8 cellular contexts compared by ENCODE assay signal in the genomic region with DNA sequence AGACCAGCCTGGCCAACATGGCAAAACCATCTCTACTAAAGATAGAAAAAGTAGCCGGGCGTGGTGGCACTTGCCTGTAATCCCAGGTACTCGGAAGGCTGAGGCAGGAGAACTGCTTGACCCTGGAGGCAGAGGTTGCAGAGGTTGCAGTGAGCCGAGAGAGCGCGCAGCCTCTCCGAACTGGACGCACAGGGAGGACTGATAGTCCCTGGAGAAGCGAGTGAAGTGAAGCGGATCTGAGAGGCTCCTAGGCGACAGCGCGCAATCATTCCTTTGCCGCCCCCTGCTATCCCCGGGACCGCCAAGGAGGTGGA. TPM values are rescaled to one million over a fixed set of nuclear protein-coding genes. Genes with fewer than 3 reads are reported as not detected.
A peak's percentile ranks its signal among the peaks of the same experiment; 100 is the strongest.
DNase-seq lines count a peak whose midpoint lies in the region; ATAC-seq, FAIRE-seq and TF ChIP-seq lines count a peak whose summit lies in the region.

No MANE protein-coding gene starts in this region.

- peaks cover 23% of the 10 kb centered on the region for H3K4me1 Mint-ChIP-seq in WTC11

- CTCF ChIA-PET in WTC11 (lab: Charles Lee), result no interaction called here

- TF ChIP-seq CTCF in WTC11 (IDR thresholded peaks at IDR 0.05), result no peak

- intact Hi-C loops in left ventricle myocardium superior (cut with micrococcal nuclease), result loop anchor here (10.0 kb wide), 2 partner anchors 144 to 174 kb away; a partner anchor contains a TSS

- H3K9me3 Mint-ChIP-seq in WTC11, result no peaks in the 10 kb centered on the region

- H3K36me3 Mint-ChIP-seq in WTC11, result peaks cover 30% of the 10 kb centered on the region

- H3K27ac ChIP-seq in small intestine (ENCODE audit: low read depth in 1 of 2, low read length in 1 of 2), result peak overlapping the region; percentile 71 to 94

- H3K4me1 ChIP-seq in small intestine (ENCODE audit: control insufficient read depth in 2 of 2, insufficient read depth in 1 of 2, low read depth in 1 of 2, low read length in 1 of 2), result no peaks in the 10 kb centered on the region

- no peak for FAIRE-seq in small intestine (lab: Jason Lieb, UNC)

- POLR2A ChIA-PET in WTC11 (lab: Charles Lee), result interaction anchor here (1.5 kb wide), 1 partner anchor 34 kb away, joined by 3 read pairs; no protein-coding TSS in a partner anchor

- no peak for ATAC-seq in WTC11
- peak; percentile 69 for ATAC-seq in left ventricle myocardium superior
- ATAC-seq in HG03439 (IDR thresholded peaks at IDR 0.05; ENCODE audit: unreplicated experiment), result no peak
- ATAC-seq in GM19328 (IDR thresholded peaks at IDR 0.05; ENCODE audit: unreplicated experiment), result no peak

- H3K27me3 ChIP-seq in H7 (ENCODE audit: control insufficient read depth, insufficient read depth, low read length), result no peaks in the 10 kb centered on the region
- no peaks in the 10 kb centered on the region for H3K27me3 ChIP-seq in small intestine (ENCODE audit: control insufficient read depth in 2 of 2, insufficient read depth in 2 of 2, low read length in 2 of 2)

- no peaks in the 10 kb centered on the region for H3K9me3 ChIP-seq in small intestine (ENCODE audit: control insufficient read depth, low read depth)

- H3K36me3 ChIP-seq in H7 (replicated peaks; ENCODE audit: control insufficient read depth, insufficient read depth, low read length), result peaks cover 24% of the 10 kb centered on the region
- H3K36me3 ChIP-seq in small intestine (ENCODE audit: control insufficient read depth in 2 of 2, insufficient read depth in 2 of 2, low read length in 2 of 2), result peaks cover 7 to 16% of the 10 kb centered on the region in 2 donors

- WGBS in small intestine, 3 donors, result 0 to 1% (median 1%) methylated on average over 16 of the region's 16 CpGs

- H3K4me3 ChIP-seq in H7 (ENCODE audit: insufficient read depth, low read depth, low read length), result peak overlapping the region; percentile 96
- peak overlapping the region; percentile 72 to 78 for H3K4me3 ChIP-seq in small intestine (ENCODE audit: low read depth in 1 of 2, low read length in 2 of 2)

- peak overlapping the region; percentile 94 for H3K4me3 Mint-ChIP-seq in WTC11

- H3K27me3 Mint-ChIP-seq in WTC11 (ENCODE audit: low read depth), result no peaks in the 10 kb centered on the region

- H3K27ac Mint-ChIP-seq in WTC11, result peak overlapping the region; percentile 100

- DNase-seq in H7 (no peak), WTC11 (ENCODE audit: low spot score) (no peak), left ventricle myocardium superior (no peak), small intestine (no peak), A172 (ENCODE audit: low spot score) (no peak), putamen (ENCODE audit: low spot score) (no peak)

TF ChIP-seq in WTC11, 78 proteins besides CTCF, POLR2A, EP300 and RAD21 (continues in another document):
- TF ChIP-seq, protein P1, sequence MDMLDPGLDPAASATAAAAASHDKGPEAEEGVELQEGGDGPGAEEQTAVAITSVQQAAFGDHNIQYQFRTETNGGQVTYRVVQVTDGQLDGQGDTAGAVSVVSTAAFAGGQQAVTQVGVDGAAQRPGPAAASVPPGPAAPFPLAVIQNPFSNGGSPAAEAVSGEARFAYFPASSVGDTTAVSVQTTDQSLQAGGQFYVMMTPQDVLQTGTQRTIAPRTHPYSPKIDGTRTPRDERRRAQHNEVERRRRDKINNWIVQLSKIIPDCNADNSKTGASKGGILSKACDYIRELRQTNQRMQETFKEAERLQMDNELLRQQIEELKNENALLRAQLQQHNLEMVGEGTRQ (CRISPR knock-in tag; IDR thresholded peaks at IDR 0.05), result no peak
- TF ChIP-seq ETV6 (CRISPR knock-in tag; IDR thresholded peaks at IDR 0.05) (no peak), NR3C1 (CRISPR knock-in tag; conservative IDR thresholded peaks at IDR 0.05; ENCODE audit: low read depth) (no peak), NR2C2 (CRISPR knock-in tag; IDR thresholded peaks at IDR 0.05) (no peak), ELF4 (CRISPR knock-in tag; IDR thresholded peaks at IDR 0.05; ENCODE audit: low read depth) (no peak), TCF7 (CRISPR knock-in tag; IDR thresholded peaks at IDR 0.05; ENCODE audit: low read depth) (no peak)
- TF ChIP-seq, protein P2, sequence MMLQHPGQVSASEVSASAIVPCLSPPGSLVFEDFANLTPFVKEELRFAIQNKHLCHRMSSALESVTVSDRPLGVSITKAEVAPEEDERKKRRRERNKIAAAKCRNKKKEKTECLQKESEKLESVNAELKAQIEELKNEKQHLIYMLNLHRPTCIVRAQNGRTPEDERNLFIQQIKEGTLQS (CRISPR knock-in tag; conservative IDR thresholded peaks at IDR 0.05), result no peak
- TF ChIP-seq, protein P3, sequence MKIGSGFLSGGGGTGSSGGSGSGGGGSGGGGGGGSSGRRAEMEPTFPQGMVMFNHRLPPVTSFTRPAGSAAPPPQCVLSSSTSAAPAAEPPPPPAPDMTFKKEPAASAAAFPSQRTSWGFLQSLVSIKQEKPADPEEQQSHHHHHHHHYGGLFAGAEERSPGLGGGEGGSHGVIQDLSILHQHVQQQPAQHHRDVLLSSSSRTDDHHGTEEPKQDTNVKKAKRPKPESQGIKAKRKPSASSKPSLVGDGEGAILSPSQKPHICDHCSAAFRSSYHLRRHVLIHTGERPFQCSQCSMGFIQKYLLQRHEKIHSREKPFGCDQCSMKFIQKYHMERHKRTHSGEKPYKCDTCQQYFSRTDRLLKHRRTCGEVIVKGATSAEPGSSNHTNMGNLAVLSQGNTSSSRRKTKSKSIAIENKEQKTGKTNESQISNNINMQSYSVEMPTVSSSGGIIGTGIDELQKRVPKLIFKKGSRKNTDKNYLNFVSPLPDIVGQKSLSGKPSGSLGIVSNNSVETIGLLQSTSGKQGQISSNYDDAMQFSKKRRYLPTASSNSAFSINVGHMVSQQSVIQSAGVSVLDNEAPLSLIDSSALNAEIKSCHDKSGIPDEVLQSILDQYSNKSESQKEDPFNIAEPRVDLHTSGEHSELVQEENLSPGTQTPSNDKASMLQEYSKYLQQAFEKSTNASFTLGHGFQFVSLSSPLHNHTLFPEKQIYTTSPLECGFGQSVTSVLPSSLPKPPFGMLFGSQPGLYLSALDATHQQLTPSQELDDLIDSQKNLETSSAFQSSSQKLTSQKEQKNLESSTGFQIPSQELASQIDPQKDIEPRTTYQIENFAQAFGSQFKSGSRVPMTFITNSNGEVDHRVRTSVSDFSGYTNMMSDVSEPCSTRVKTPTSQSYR (CRISPR knock-in tag; IDR thresholded peaks at IDR 0.05), result no peak
- TF ChIP-seq, protein P4, sequence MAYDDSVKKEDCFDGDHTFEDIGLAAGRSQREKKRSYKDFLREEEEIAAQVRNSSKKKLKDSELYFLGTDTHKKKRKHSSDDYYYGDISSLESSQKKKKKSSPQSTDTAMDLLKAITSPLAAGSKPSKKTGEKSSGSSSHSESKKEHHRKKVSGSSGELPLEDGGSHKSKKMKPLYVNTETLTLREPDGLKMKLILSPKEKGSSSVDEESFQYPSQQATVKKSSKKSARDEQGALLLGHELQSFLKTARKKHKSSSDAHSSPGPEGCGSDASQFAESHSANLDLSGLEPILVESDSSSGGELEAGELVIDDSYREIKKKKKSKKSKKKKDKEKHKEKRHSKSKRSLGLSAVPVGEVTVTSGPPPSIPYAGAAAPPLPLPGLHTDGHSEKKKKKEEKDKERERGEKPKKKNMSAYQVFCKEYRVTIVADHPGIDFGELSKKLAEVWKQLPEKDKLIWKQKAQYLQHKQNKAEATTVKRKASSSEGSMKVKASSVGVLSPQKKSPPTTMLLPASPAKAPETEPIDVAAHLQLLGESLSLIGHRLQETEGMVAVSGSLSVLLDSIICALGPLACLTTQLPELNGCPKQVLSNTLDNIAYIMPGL (CRISPR knock-in tag; IDR thresholded peaks at IDR 0.05), result no peak
- TF ChIP-seq, protein P5, sequence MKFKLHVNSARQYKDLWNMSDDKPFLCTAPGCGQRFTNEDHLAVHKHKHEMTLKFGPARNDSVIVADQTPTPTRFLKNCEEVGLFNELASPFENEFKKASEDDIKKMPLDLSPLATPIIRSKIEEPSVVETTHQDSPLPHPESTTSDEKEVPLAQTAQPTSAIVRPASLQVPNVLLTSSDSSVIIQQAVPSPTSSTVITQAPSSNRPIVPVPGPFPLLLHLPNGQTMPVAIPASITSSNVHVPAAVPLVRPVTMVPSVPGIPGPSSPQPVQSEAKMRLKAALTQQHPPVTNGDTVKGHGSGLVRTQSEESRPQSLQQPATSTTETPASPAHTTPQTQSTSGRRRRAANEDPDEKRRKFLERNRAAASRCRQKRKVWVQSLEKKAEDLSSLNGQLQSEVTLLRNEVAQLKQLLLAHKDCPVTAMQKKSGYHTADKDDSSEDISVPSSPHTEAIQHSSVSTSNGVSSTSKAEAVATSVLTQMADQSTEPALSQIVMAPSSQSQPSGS (CRISPR knock-in tag; IDR thresholded peaks at IDR 0.05; ENCODE audit: borderline replicate concordance, low read depth), result no peak

RNA-seq across cellular contexts. Expression of a gene that starts 0.2 kb away (rescaled TPM):
- 42.7 and 49.3 TPM in 2 replicates for total RNA-seq in H7 (2014; rRNA removed; shearing (Covaris generic))
- total RNA-seq in WTC11 (2021) (39.2 to 67.9 TPM (median 40.7 TPM) in 3 replicates), left ventricle myocardium superior (22.5 TPM)
- polyA plus RNA-seq in small intestine, result 10 to 100 TPM; 18.6 to 24.6 (median 19.9) TPM
- 30.1 and 31.4 TPM in 2 replicates for total RNA-seq in A172 (2014; rRNA removed; shearing (Covaris generic))

RNA-seq across cellular contexts. Expression of a gene that starts 36.5 kb away (rescaled TPM):
- total RNA-seq in H7 (2014; rRNA removed; shearing (Covaris generic)), result 53.8 and 85.3 TPM in 2 replicates
- total RNA-seq in WTC11 (2021), result 181 to 203 TPM (median 185 TPM) in 3 replicates
- total RNA-seq in left ventricle myocardium superior, result 21.5 TPM
- 1 to 10 TPM; 2.2 to 5.8 (median 2.7) TPM for polyA plus RNA-seq in small intestine
- 39.4 and 41.5 TPM in 2 replicates for total RNA-seq in A172 (2014; rRNA removed; shearing (Covaris generic))

RNA-seq across cellular contexts. Expression of a gene that starts 54.1 kb away (rescaled TPM):
- 21.2 and 21.3 TPM in 2 replicates for total RNA-seq in H7 (2014; rRNA removed; shearing (Covaris generic))
- 18.4 to 24.6 TPM (median 23.1 TPM) in 3 replicates for total RNA-seq in WTC11 (2021)
- total RNA-seq in left ventricle myocardium superior, result 21.2 TPM
- polyA plus RNA-seq in small intestine, result 1 to 10 TPM; 2.4 to 9.2 (median 5.6) TPM
- 36.3 and 47.7 TPM in 2 replicates for total RNA-seq in A172 (2014; rRNA removed; shearing (Covaris generic))
